Comparison of ENCODE assay signal across 7 cellular contexts in the genomic region with DNA sequence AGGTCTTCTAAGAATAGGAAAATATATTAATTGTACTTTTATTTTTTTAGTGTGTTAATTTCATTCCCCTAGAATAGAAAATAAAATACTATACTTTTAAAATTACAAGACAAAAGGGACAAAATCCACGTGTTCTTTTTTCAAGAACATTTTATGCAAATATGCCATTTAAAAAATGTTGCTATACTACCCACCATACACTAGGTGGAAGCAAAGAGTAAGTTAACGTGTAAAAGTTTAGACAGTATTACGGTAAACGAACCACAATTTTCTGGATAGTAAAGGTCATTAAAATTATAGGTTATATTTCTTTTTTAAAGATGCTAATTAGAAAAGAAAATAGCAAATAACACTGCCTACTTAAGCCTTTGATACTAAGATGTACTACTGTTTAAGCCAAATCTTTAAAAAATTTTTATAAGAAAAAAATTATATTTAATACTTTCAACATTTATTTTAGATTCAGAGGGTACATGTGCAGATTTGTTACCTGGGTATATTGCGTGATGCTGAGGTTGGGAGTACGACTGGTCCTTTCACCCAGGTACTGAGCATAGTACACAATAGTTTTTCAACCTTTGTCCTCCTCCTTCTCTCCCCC.
A peak's percentile ranks its signal among the peaks of the same experiment; 100 is the strongest.
DNase-seq lines count a peak whose midpoint lies in the region; ATAC-seq and TF ChIP-seq lines count a peak whose summit lies in the region.

No MANE protein-coding gene starts in this region.

- no peaks in the 10 kb centered on the region for H3K36me3 ChIP-seq in heart right ventricle
- no peaks in the 10 kb centered on the region for H3K36me3 ChIP-seq in tibial artery

- TF ChIP-seq CTCF in GM12865 (IDR thresholded peaks at IDR 0.05; ENCODE audit: insufficient read depth, low read depth, low read length, missing control alignments) (peak; percentile 42), heart right ventricle (IDR thresholded peaks at IDR 0.05) (peak; percentile 40 to 75 (median 63)), tibial artery (IDR thresholded peaks at IDR 0.05) (peak; percentile 39 to 59)

- peaks cover 0 to 5% (median 0%) of the 10 kb centered on the region in 9 donors for H3K4me1 ChIP-seq in heart right ventricle
- no peaks in the 10 kb centered on the region for H3K4me1 ChIP-seq in tibial artery

- H3K27me3 ChIP-seq in heart right ventricle, result peaks cover 0 to 6% (median 0%) of the 10 kb centered on the region in 7 donors
- no peaks in the 10 kb centered on the region for H3K27me3 ChIP-seq in tibial artery

- H3K27me3 Mint-ChIP-seq in stimulated activated naive CD8-positive, alpha-beta T cell treated with anti-CD3 and anti-CD28 coated beads, Interleukin-15, amount 100 ng/mL, for 72 hours, result peaks cover 9% of the 10 kb centered on the region

- no peak overlapping the region for H3K27ac Mint-ChIP-seq in stimulated activated naive CD8-positive, alpha-beta T cell treated with anti-CD3 and anti-CD28 coated beads, Interleukin-15, amount 100 ng/mL, for 72 hours

- ATAC-seq in GM21717 (IDR thresholded peaks at IDR 0.05; ENCODE audit: unreplicated experiment), result peak; percentile 76
- ATAC-seq in heart right ventricle, result no peak
- no peak for ATAC-seq in stimulated activated naive CD8-positive, alpha-beta T cell treated with anti-CD3 and anti-CD28 coated beads, Interleukin-15, amount 100 ng/mL, for 72 hours

- intact Hi-C loops in heart right ventricle (cut with DNase I) (loop anchor here in 8 of 10 donors (5.0 to 10.0 kb wide), 3 partner anchors 404 to 412 kb away; no protein-coding TSS in a partner anchor), tibial artery (cut with DNase I; ENCODE audit: low total_unique reads) (no loop called here)

- no peak overlapping the region for H3K27ac ChIP-seq in heart right ventricle
- no peak overlapping the region for H3K27ac ChIP-seq in tibial artery

- 13 to 17% methylated on average over 6 of the region's 6 CpGs for WGBS in heart right ventricle, 2 donors

- no peak overlapping the region for H3K4me3 Mint-ChIP-seq in stimulated activated naive CD8-positive, alpha-beta T cell treated with anti-CD3 and anti-CD28 coated beads, Interleukin-15, amount 100 ng/mL, for 72 hours

- H3K9me3 Mint-ChIP-seq in stimulated activated naive CD8-positive, alpha-beta T cell treated with anti-CD3 and anti-CD28 coated beads, Interleukin-15, amount 100 ng/mL, for 72 hours, result no peaks in the 10 kb centered on the region

- DNase-seq in GM12865 (ENCODE audit: low read depth) (peak; percentile 41), KG1 (lab: John Stamatoyannopoulos, UW) (peak; percentile 19), SW 1271 (lab: John Stamatoyannopoulos, UW) (peak; percentile 0 to 28), heart right ventricle (no peak), tibial artery (no peak)
- DNase-seq in stimulated activated naive CD8-positive, alpha-beta T cell treated with anti-CD3 and anti-CD28 coated beads, Interleukin-15, amount 100 ng/mL, for 72 hours, result no peak

- no peaks in the 10 kb centered on the region for H3K9me3 ChIP-seq in heart right ventricle
- no peaks in the 10 kb centered on the region for H3K9me3 ChIP-seq in tibial artery

- H3K4me1 Mint-ChIP-seq in stimulated activated naive CD8-positive, alpha-beta T cell treated with anti-CD3 and anti-CD28 coated beads, Interleukin-15, amount 100 ng/mL, for 72 hours, result no peaks in the 10 kb centered on the region

- H3K4me3 ChIP-seq in GM12865 (ENCODE audit: low read depth, low read length) (no peak overlapping the region), heart right ventricle (no peak overlapping the region), tibial artery (no peak overlapping the region)

Comparison
In these comparisons a context has a peak if more than half of its experiments do, and no peak if none do; other contexts are left out.
1. DNase-seq: peak in GM12865 (single experiment), KG1 (single experiment) and SW 1271 (2 of 2); none in heart right ventricle (0 of 2), tibial artery (0 of 2) and stimulated activated naive CD8-positive, alpha-beta T cell treated with anti-CD3 and anti-CD28 coated beads, Interleukin-15, amount 100 ng/mL, for 72 hours (0 of 2).
2. Peak in every context shown above with its lines, with median percentiles within 50 percentile points of each other: CTCF ChIP-seq.